In genomic region chr4:99002274-99002673, GRCh38 we compare ENCODE assay signal across 1 cellular context.
TF ChIP-seq lines count a peak whose summit lies in the region.

No MANE protein-coding gene starts in this region.

TF ChIP-seq in GM23338, 12 proteins besides CTCF, POLR2A, EP300 and RAD21:
- TF ChIP-seq EZH2 (IDR thresholded peaks at IDR 0.05; ENCODE audit: low read depth, unreplicated experiment): no peak
- no peak for TF ChIP-seq ZNF114 (CRISPR knock-in tag; IDR thresholded peaks at IDR 0.05)
- no peak for TF ChIP-seq ZNF462 (CRISPR knock-in tag; IDR thresholded peaks at IDR 0.05)
- no peak for TF ChIP-seq STAT1 (IDR thresholded peaks at IDR 0.05; ENCODE audit: unreplicated experiment)
- TF ChIP-seq ZNF331 (CRISPR knock-in tag; IDR thresholded peaks at IDR 0.05; ENCODE audit: low read depth): no peak
- TF ChIP-seq NANOG (IDR thresholded peaks at IDR 0.05; ENCODE audit: borderline replicate concordance): no peak
- TF ChIP-seq EZH2phosphoT487 (IDR thresholded peaks at IDR 0.05; ENCODE audit: unreplicated experiment): no peak
- no peak for TF ChIP-seq JUNB (IDR thresholded peaks at IDR 0.05; ENCODE audit: unreplicated experiment)
- TF ChIP-seq ETS1 (IDR thresholded peaks at IDR 0.05): no peak
- TF ChIP-seq POLR2AphosphoS5 (IDR thresholded peaks at IDR 0.05; ENCODE audit: low read depth): no peak
- no peak for TF ChIP-seq CREB1 (CRISPR knock-in tag; IDR thresholded peaks at IDR 0.05; ENCODE audit: low read depth)
- no peak for TF ChIP-seq REST (IDR thresholded peaks at IDR 0.05; ENCODE audit: unreplicated experiment)
